In genomic region chr5:146744358-146744757, GRCh38 we compare ENCODE assay signal across 15 cellular contexts.
A peak's percentile ranks its signal among the peaks of the same experiment; 100 is the strongest.
DNase-seq lines count a peak whose midpoint lies in the region; ATAC-seq and TF ChIP-seq lines count a peak whose summit lies in the region.
"Had no signal": no experiment of that assay in that cellular context is flagged by ENCODE, and none has a peak within 500 bp of the region (broad histone marks: within the 10 kb centered on the region; RNA-seq: fewer than 3 reads in every experiment).

No MANE protein-coding gene starts in this region.

- H3K14ac ChIP-seq in neuronal stem cell (ENCODE audit: low read length), result no peak overlapping the region

- peaks cover 0 to 8% of the 10 kb centered on the region in 2 donors for H3K9me3 ChIP-seq in neuronal stem cell (replicated peaks in 1 of 2; ENCODE audit: control insufficient read depth in 2 of 2, insufficient read depth in 1 of 2, low read depth in 1 of 2, low read length in 2 of 2)
- no peaks in the 10 kb centered on the region for H3K9me3 ChIP-seq in CD4-positive, alpha-beta T cell (ENCODE audit: control insufficient read depth, low read length)
- H3K9me3 ChIP-seq: suprapubic skin had no signal

- peak; percentile 49 for DNase-seq in EL
- DNase-seq in NCI-H2227 (lab: John Stamatoyannopoulos, UW; ENCODE audit: unreplicated experiment), result peak; percentile 6
- peak; percentile 13 for DNase-seq in endothelial cell (ENCODE audit: low spot score)
- DNase-seq in neuronal stem cell (ENCODE audit: low spot score), result peak; percentile 31
- no peak for DNase-seq in CD4-positive, alpha-beta T cell
- no peak for DNase-seq in AML-193 (lab: John Stamatoyannopoulos, UW)
- DNase-seq in activated CD4-positive, alpha-beta T cell treated with anti-CD3 and anti-CD28 coated beads for 48 hours, result no peak
- DNase-seq: COR-L47; Karpas-422; NCI-H774; stimulated activated CD4-positive, alpha-beta T cell treated with anti-CD3 and anti-CD28 coated beads, Interleukin-4, amount 100 ng/mL, for 1 hour had no signal

- no peak overlapping the region for H3K4me2 ChIP-seq in neuronal stem cell (ENCODE audit: insufficient read depth, low read length, poor library complexity, severe bottlenecking)

- peaks cover under 1% of the 10 kb centered on the region for H3K27me3 Mint-ChIP-seq in endothelial cell (ENCODE audit: unreplicated experiment)
- no peaks in the 10 kb centered on the region for H3K27me3 Mint-ChIP-seq in CD4-positive, alpha-beta T cell

- peak overlapping the region; percentile 84 for H2AFZ ChIP-seq in neuronal stem cell (ENCODE audit: low read length)

- no peaks in the 10 kb centered on the region for H3K79me1 ChIP-seq in neuronal stem cell (ENCODE audit: low read depth, low read length)

- H3K36me3 ChIP-seq in neuronal stem cell (replicated peaks in 1 of 2; ENCODE audit: control insufficient read depth in 2 of 2, insufficient read depth in 2 of 2, low read length in 2 of 2), result no peaks in the 10 kb centered on the region
- H3K36me3 ChIP-seq: gastroesophageal sphincter, suprapubic skin had no signal

- no peak overlapping the region for H2BK12ac ChIP-seq in neuronal stem cell (ENCODE audit: low read length)

- H2BK120ac ChIP-seq in neuronal stem cell (ENCODE audit: low read depth, low read length), result no peak overlapping the region

- H2BK15ac ChIP-seq in neuronal stem cell (ENCODE audit: low read length), result no peak overlapping the region

- intact Hi-C loops in CD4-positive, alpha-beta T cell (cut with DNase I, micrococcal nuclease), result no loop called here

- H3K23ac ChIP-seq in neuronal stem cell (ENCODE audit: low read depth, low read length, poor library complexity), result no peak overlapping the region

- H3K18ac ChIP-seq in neuronal stem cell (ENCODE audit: low read length), result no peak overlapping the region

- H3K27ac Mint-ChIP-seq in endothelial cell (ENCODE audit: unreplicated experiment), result peak overlapping the region; percentile 89
- no peak overlapping the region for H3K27ac Mint-ChIP-seq in CD4-positive, alpha-beta T cell
- H3K27ac Mint-ChIP-seq: T-helper 1 cell treated with Interleukin-12 subunit alpha and Interleukin-12 subunit beta and Interleukin-4 antibody, amounts not matched to agents 30 μg/mL and 1 μg/mL, for 36 hours had no signal

- H3K36me3 Mint-ChIP-seq in endothelial cell (ENCODE audit: low read depth, unreplicated experiment), result no peaks in the 10 kb centered on the region
- H3K36me3 Mint-ChIP-seq in CD4-positive, alpha-beta T cell (ENCODE audit: low read depth), result no peaks in the 10 kb centered on the region

- H3K4me3 Mint-ChIP-seq in endothelial cell (ENCODE audit: unreplicated experiment), result no peak overlapping the region
- H3K4me3 Mint-ChIP-seq in CD4-positive, alpha-beta T cell, result no peak overlapping the region
- H3K4me3 Mint-ChIP-seq: T-helper 1 cell treated with Interleukin-12 subunit alpha and Interleukin-12 subunit beta and Interleukin-4 antibody, amounts not matched to agents 30 μg/mL and 1 μg/mL, for 36 hours had no signal

- H3K4ac ChIP-seq in neuronal stem cell (ENCODE audit: low read length), result no peak overlapping the region

- H4K91ac ChIP-seq in neuronal stem cell (ENCODE audit: low read depth, low read length, poor library complexity), result no peak overlapping the region

- H3K27me3 ChIP-seq in neuronal stem cell (ENCODE audit: control insufficient read depth in 3 of 3, insufficient read depth in 3 of 3, low read depth in 1 of 3, low read length in 3 of 3), result no peaks in the 10 kb centered on the region
- H3K27me3 ChIP-seq in CD4-positive, alpha-beta T cell (ENCODE audit: control insufficient read depth, insufficient read depth, low read length), result no peaks in the 10 kb centered on the region
- H3K27me3 ChIP-seq: gastroesophageal sphincter, suprapubic skin had no signal

- H3K27ac ChIP-seq in neuronal stem cell (replicated peaks; ENCODE audit: low read length), result peak overlapping the region; percentile 60
- H3K27ac ChIP-seq in CD4-positive, alpha-beta T cell (ENCODE audit: low read depth, low read length), result no peak overlapping the region
- H3K27ac ChIP-seq: gastroesophageal sphincter, suprapubic skin had no signal

- H3K9me3 Mint-ChIP-seq in endothelial cell (ENCODE audit: unreplicated experiment), result no peaks in the 10 kb centered on the region
- H3K9me3 Mint-ChIP-seq in CD4-positive, alpha-beta T cell, result peaks cover 2% of the 10 kb centered on the region

- peak overlapping the region in 1 of 2 donors; percentile 3 for H3K4me3 ChIP-seq in neuronal stem cell (ENCODE audit: low read length in 2 of 2)
- H3K4me3 ChIP-seq: gastroesophageal sphincter, suprapubic skin had no signal

- no peak for TF ChIP-seq CTCF in endothelial cell (IDR thresholded peaks at IDR 0.05; ENCODE audit: unreplicated experiment)
- TF ChIP-seq CTCF in CD4-positive, alpha-beta T cell (IDR thresholded peaks at IDR 0.05), result no peak

- no peak overlapping the region for H2AK5ac ChIP-seq in neuronal stem cell (ENCODE audit: low read depth, low read length)

- H3K9ac ChIP-seq in neuronal stem cell (ENCODE audit: low read depth, low read length, poor library complexity), result no peak overlapping the region

- no peak overlapping the region for H4K8ac ChIP-seq in neuronal stem cell (ENCODE audit: low read depth, low read length)

- peaks cover 10% of the 10 kb centered on the region for H3K4me1 Mint-ChIP-seq in endothelial cell (ENCODE audit: unreplicated experiment)
- no peaks in the 10 kb centered on the region for H3K4me1 Mint-ChIP-seq in CD4-positive, alpha-beta T cell (ENCODE audit: low read depth)

- no peak overlapping the region for H2BK5ac ChIP-seq in neuronal stem cell (ENCODE audit: low read length)

- CTCF ChIA-PET in CD4-positive, alpha-beta T cell (lab: Charles Lee), result no interaction called here

- peaks cover 11 to 19% of the 10 kb centered on the region in 2 donors for H3K4me1 ChIP-seq in neuronal stem cell (ENCODE audit: control insufficient read depth in 2 of 2, insufficient read depth in 1 of 2, low read depth in 1 of 2, low read length in 2 of 2)
- H3K4me1 ChIP-seq: gastroesophageal sphincter, suprapubic skin had no signal

- POLR2A ChIA-PET in CD4-positive, alpha-beta T cell (lab: Charles Lee), result no interaction called here

- ATAC-seq in CD4-positive, alpha-beta T cell (ENCODE audit: poor library complexity), result no peak
- no peak for ATAC-seq in HG02884 (IDR thresholded peaks at IDR 0.05; ENCODE audit: unreplicated experiment)
- ATAC-seq: gastroesophageal sphincter had no signal

Comparison
In these comparisons a context has a peak if more than half of its experiments do, and no peak if none do; other contexts are left out.
1. DNase-seq: peak in EL (single experiment), NCI-H2227 (single experiment), endothelial cell (single experiment) and neuronal stem cell (single experiment); none in CD4-positive, alpha-beta T cell (0 of 10), AML-193 (0 of 2) and activated CD4-positive, alpha-beta T cell treated with anti-CD3 and anti-CD28 coated beads for 48 hours (single experiment).